In the genomic region with DNA sequence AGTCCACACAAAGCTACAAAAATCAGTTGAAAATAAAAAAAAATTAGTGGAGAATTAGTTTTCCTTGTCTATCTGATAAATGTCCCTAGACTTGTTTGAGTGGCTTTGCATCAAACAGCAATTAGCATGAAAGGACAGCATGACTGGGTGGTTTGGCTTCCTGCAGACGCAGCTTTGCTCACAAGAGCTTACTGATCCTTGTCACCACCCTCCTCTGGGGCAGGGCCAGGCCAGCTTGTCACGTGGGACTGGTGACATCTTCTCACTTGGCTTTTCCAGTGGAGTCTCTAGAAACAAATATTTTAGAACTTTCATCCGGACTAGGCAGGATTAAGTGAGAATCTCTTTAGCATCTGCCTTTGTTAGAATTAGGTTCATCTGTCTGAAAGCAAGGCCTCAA, we compare ENCODE assay signal across 1 cellular context.
TF ChIP-seq lines count a peak whose summit lies in the region.

No MANE protein-coding gene starts in this region.

TF ChIP-seq in GM23338, 12 proteins besides CTCF, POLR2A, EP300 and RAD21 (continued from another document):
- no peak for TF ChIP-seq EZH2 (IDR thresholded peaks at IDR 0.05; ENCODE audit: low read depth, unreplicated experiment)
- no peak for TF ChIP-seq POLR2AphosphoS5 (IDR thresholded peaks at IDR 0.05; ENCODE audit: low read depth)
- TF ChIP-seq JUNB (IDR thresholded peaks at IDR 0.05; ENCODE audit: unreplicated experiment), result no peak
